1 cellular context compared by ENCODE assay signal in genomic region chr7:137906636-137907035, GRCh38. TPM values are rescaled to one million over a fixed set of nuclear protein-coding genes. Genes with fewer than 3 reads are reported as not detected.
"Had no signal": no experiment of that assay in that cellular context is flagged by ENCODE, and none has a peak within 500 bp of the region (broad histone marks: within the 10 kb centered on the region; RNA-seq: fewer than 3 reads in every experiment).

No MANE protein-coding gene starts in this region.

RNA-seq across cellular contexts. Expression of gene DGKI, which starts 59.9 kb away (rescaled TPM):
- total RNA-seq: naive thymus-derived CD8-positive, alpha-beta T cell had no signal
